10 cellular contexts compared by ENCODE assay signal in the genomic region with DNA sequence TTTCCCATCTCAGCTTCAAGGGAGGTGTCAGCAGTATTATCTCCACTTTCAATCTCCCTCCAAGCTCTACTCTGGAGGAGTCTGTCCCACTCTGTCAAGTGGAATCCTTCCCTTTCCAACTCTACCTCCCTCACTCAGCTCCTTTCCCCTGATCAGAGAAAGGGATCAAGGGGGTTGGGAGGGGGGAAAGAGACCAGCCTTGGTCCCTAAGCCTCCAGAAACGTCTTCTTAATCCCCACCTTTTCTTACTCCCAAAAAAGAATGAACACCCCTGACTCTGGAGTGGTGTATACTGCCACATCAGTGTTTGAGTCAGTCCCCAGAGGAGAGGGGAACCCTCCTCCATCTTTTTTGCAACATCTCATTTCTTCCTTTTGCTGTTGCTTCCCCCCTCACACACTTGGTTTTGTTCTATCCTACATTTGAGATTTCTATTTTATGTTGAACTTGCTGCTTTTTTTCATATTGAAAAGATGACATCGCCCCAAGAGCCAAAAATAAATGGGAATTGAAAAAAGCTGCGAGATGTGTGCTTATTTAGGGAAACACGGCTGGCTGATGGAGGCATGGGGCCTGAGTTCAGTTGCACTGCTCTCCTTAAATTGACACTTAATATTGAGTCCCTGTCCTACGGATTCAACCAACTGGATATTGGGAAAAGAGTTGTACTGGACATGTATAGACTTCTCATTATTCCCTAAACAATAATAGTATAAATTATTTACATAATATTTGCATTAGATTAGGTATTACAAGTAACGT. TPM values are rescaled to one million over a fixed set of nuclear protein-coding genes. Genes with fewer than 3 reads are reported as not detected.
DNase-seq lines count a peak whose midpoint lies in the region; ATAC-seq and TF ChIP-seq lines count a peak whose summit lies in the region.
"Had no signal": no experiment of that assay in that cellular context is flagged by ENCODE, and none has a peak within 500 bp of the region (broad histone marks: within the 10 kb centered on the region; RNA-seq: fewer than 3 reads in every experiment).

No MANE protein-coding gene starts in this region.

- no peak for TF ChIP-seq POLR2A in thyroid gland (IDR thresholded peaks at IDR 0.05)

- POLR2A ChIA-PET in CD4-positive, alpha-beta memory T cell (lab: Charles Lee; ENCODE audit: partially characterized antibody): interaction anchor here (0.9 to 47.0 kb wide), 4 partner anchors 11 to 111 kb away, joined by 3 to 1474 read pairs (median 80); partner anchors contain the start of genes DHX16, FLOT1, NRM and PPP1R18

- no peak overlapping the region for H3K27ac ChIP-seq in CD4-positive, alpha-beta memory T cell (ENCODE audit: low read depth, low read length)
- no peak overlapping the region for H3K27ac ChIP-seq in thyroid gland

- H3K4me3 Mint-ChIP-seq in CD4-positive, alpha-beta memory T cell: peak overlapping the region in 1 of 8 donors; percentile 46
- H3K4me3 Mint-ChIP-seq in activated naive CD8-positive, alpha-beta T cell treated with anti-CD3 and anti-CD28 coated beads, Interleukin-2, amount 50 U/mL, for 24 hours: peak overlapping the region; percentile 96
- peak overlapping the region; percentile 99 for H3K4me3 Mint-ChIP-seq in neural crest cell

- H3K36me3 ChIP-seq in CD4-positive, alpha-beta memory T cell (ENCODE audit: insufficient read depth, low read length): peaks cover 57% of the 10 kb centered on the region
- H3K36me3 ChIP-seq in thyroid gland: peaks cover 55 to 58% of the 10 kb centered on the region in 2 donors

- H3K4me1 ChIP-seq in CD4-positive, alpha-beta memory T cell (ENCODE audit: insufficient read depth, low read length): peaks cover 45% of the 10 kb centered on the region
- H3K4me1 ChIP-seq in thyroid gland: peaks cover 9 to 18% of the 10 kb centered on the region in 2 donors

- peak overlapping the region; percentile 43 to 99 (median 65) for H3K27ac Mint-ChIP-seq in CD4-positive, alpha-beta memory T cell
- H3K27ac Mint-ChIP-seq in activated naive CD8-positive, alpha-beta T cell treated with anti-CD3 and anti-CD28 coated beads, Interleukin-2, amount 50 U/mL, for 24 hours: peak overlapping the region; percentile 77
- no peak overlapping the region for H3K27ac Mint-ChIP-seq in neural crest cell (ENCODE audit: unreplicated experiment)

- H3K27me3 Mint-ChIP-seq in CD4-positive, alpha-beta memory T cell: no peaks in the 10 kb centered on the region
- no peaks in the 10 kb centered on the region for H3K27me3 Mint-ChIP-seq in activated naive CD8-positive, alpha-beta T cell treated with anti-CD3 and anti-CD28 coated beads, Interleukin-2, amount 50 U/mL, for 24 hours
- peaks cover 64% of the 10 kb centered on the region for H3K27me3 Mint-ChIP-seq in neural crest cell (ENCODE audit: low read depth)

- H3K9me3 Mint-ChIP-seq in CD4-positive, alpha-beta memory T cell: peaks cover 0 to 6% (median 0%) of the 10 kb centered on the region in 8 donors
- no peaks in the 10 kb centered on the region for H3K9me3 Mint-ChIP-seq in activated naive CD8-positive, alpha-beta T cell treated with anti-CD3 and anti-CD28 coated beads, Interleukin-2, amount 50 U/mL, for 24 hours
- H3K9me3 Mint-ChIP-seq in neural crest cell: peaks cover 2% of the 10 kb centered on the region

- no peak for ATAC-seq in activated naive CD8-positive, alpha-beta T cell treated with anti-CD3 and anti-CD28 coated beads, Interleukin-2, amount 50 U/mL, for 24 hours
- no peak for ATAC-seq in HG03139 (IDR thresholded peaks at IDR 0.05; ENCODE audit: unreplicated experiment)

- TF ChIP-seq CTCF in HFF-Myc (IDR thresholded peaks at IDR 0.05; ENCODE audit: low read depth, low read length, missing control alignments) (no peak), neural crest cell (conservative IDR thresholded peaks at IDR 0.05) (no peak), thyroid gland (IDR thresholded peaks at IDR 0.05) (no peak)

- H3K27me3 ChIP-seq in CD4-positive, alpha-beta memory T cell (ENCODE audit: insufficient read depth, low read length): no peaks in the 10 kb centered on the region
- H3K27me3 ChIP-seq in thyroid gland: no peaks in the 10 kb centered on the region

- no peak overlapping the region for H3K4me3 ChIP-seq in CD4-positive, alpha-beta memory T cell (ENCODE audit: low read length in 2 of 2)
- H3K4me3 ChIP-seq in HFF-Myc (replicated peaks; ENCODE audit: low read depth, low read length) (peak overlapping the region; percentile 3; the same call in 1 of the 2 replicates), thyroid gland (replicated peaks in 1 of 3) (no peak overlapping the region)

- DNase-seq in CD4-positive, alpha-beta memory T cell: no peak
- DNase-seq in HFF-Myc (ENCODE audit: extremely low read depth, low read depth) (no peak), neural crest cell (ENCODE audit: low read depth, low spot score) (no peak), HCEC 1CT (no peak), DMS153 (lab: John Stamatoyannopoulos, UW) (no peak), thyroid gland (no peak)
- DNase-seq in activated naive CD8-positive, alpha-beta T cell treated with anti-CD3 and anti-CD28 coated beads, Interleukin-2, amount 50 U/mL, for 24 hours: no peak
- DNase-seq: central memory CD4-positive, alpha-beta T cell; NCI-H1436 had no signal

- peaks cover 30 to 62% of the 10 kb centered on the region in 2 donors for H3K36me3 Mint-ChIP-seq in CD4-positive, alpha-beta memory T cell
- peaks cover 54% of the 10 kb centered on the region for H3K36me3 Mint-ChIP-seq in activated naive CD8-positive, alpha-beta T cell treated with anti-CD3 and anti-CD28 coated beads, Interleukin-2, amount 50 U/mL, for 24 hours (ENCODE audit: low read depth)
- peaks cover 58% of the 10 kb centered on the region for H3K36me3 Mint-ChIP-seq in neural crest cell (ENCODE audit: low read depth)

- H3K4me1 Mint-ChIP-seq in CD4-positive, alpha-beta memory T cell: peaks cover 14 to 59% (median 35%) of the 10 kb centered on the region in 4 donors
- peaks cover 40% of the 10 kb centered on the region for H3K4me1 Mint-ChIP-seq in activated naive CD8-positive, alpha-beta T cell treated with anti-CD3 and anti-CD28 coated beads, Interleukin-2, amount 50 U/mL, for 24 hours
- H3K4me1 Mint-ChIP-seq in neural crest cell: peaks cover 50% of the 10 kb centered on the region

- intact Hi-C loops in CD4-positive, alpha-beta memory T cell (cut with micrococcal nuclease): no loop called here
- intact Hi-C loops in thyroid gland (cut with DNase I): no loop called here

- 60 to 62% methylated on average over 6 of the region's 6 CpGs for WGBS in thyroid gland, 2 donors

- CTCF ChIA-PET in CD4-positive, alpha-beta memory T cell (lab: Charles Lee; ENCODE audit: partially characterized antibody): interaction anchor here (1.3 to 23.1 kb wide), 3 partner anchors 11 to 180 kb away, joined by 3 to 865 read pairs (median 38); partner anchors contain the start of gene DHX16

- H3K9me3 ChIP-seq in CD4-positive, alpha-beta memory T cell (ENCODE audit: control insufficient read depth in 1 of 2, low read length in 2 of 2): no peaks in the 10 kb centered on the region
- no peaks in the 10 kb centered on the region for H3K9me3 ChIP-seq in thyroid gland

RNA-seq across cellular contexts. Expression of gene TUBB, which starts 4.9 kb away (rescaled TPM):
- total RNA-seq in CD4-positive, alpha-beta memory T cell: 100 to 1,000 TPM; 285 to 300 TPM
- 100 to 1,000 TPM in 1 of 2 donors, 10 to 100 TPM in 1; 74.8 to 142 TPM for polyA plus RNA-seq in CD4-positive, alpha-beta memory T cell
- total RNA-seq in neural crest cell (1,986 and 2,086 TPM in 2 replicates), thyroid gland (100 to 1,000 TPM; 162 to 441 (median 269) TPM)

RNA-seq across cellular contexts. Expression of gene MDC1, which starts 8.0 kb away (rescaled TPM):
- 10 to 100 TPM; 60.7 to 73.5 TPM for total RNA-seq in CD4-positive, alpha-beta memory T cell
- 1 to 10 TPM in 1 of 2 donors, not detected in 1; 9.8 TPM for polyA plus RNA-seq in CD4-positive, alpha-beta memory T cell
- total RNA-seq in neural crest cell (104 and 107 TPM in 2 replicates), thyroid gland (10 to 100 TPM; 15.3 to 27.2 (median 20.2) TPM)

RNA-seq across cellular contexts. Expression of gene FLOT1, which starts 17.4 kb away (rescaled TPM):
- total RNA-seq in CD4-positive, alpha-beta memory T cell: 10 to 100 TPM; 75.3 to 78.5 TPM
- 10 to 100 TPM; 74.6 to 82.1 TPM for polyA plus RNA-seq in CD4-positive, alpha-beta memory T cell
- total RNA-seq in neural crest cell (100 and 106 TPM in 2 replicates), thyroid gland (100 to 1,000 TPM; 134 to 160 (median 144) TPM)

RNA-seq across cellular contexts. Expression of gene IER3, which starts 19.3 kb away (rescaled TPM):
- total RNA-seq in CD4-positive, alpha-beta memory T cell: 10 to 100 TPM; 11.3 to 11.4 TPM
- polyA plus RNA-seq in CD4-positive, alpha-beta memory T cell: under 1 TPM; 0.77 to 0.83 TPM
- total RNA-seq in neural crest cell (4.8 and 6.3 TPM in 2 replicates), thyroid gland (10 to 100 TPM in 2 of 4 donors, 1 to 10 TPM in 2; 9.3 to 19.1 (median 13.6) TPM)

RNA-seq across cellular contexts. Expression of gene NRM, which starts 34.3 kb away (rescaled TPM):
- 1 to 10 TPM; 6.4 to 6.6 TPM for total RNA-seq in CD4-positive, alpha-beta memory T cell
- polyA plus RNA-seq in CD4-positive, alpha-beta memory T cell: 10 to 100 TPM in 1 of 2 donors, 1 to 10 TPM in 1; 9.1 to 15.8 TPM
- 66.5 and 69.2 TPM in 2 replicates for total RNA-seq in neural crest cell
- total RNA-seq in thyroid gland: 1 to 10 TPM; 3.5 to 8.3 (median 5.7) TPM
